Comparison of ENCODE assay signal across 14 cellular contexts in genomic region chr13:30110301-30111070, GRCh38.
DNase-seq lines count a peak whose midpoint lies in the region; ATAC-seq, FAIRE-seq and TF ChIP-seq lines count a peak whose summit lies in the region.
"Had no signal": no experiment of that assay in that cellular context is flagged by ENCODE, and none has a peak within 500 bp of the region (broad histone marks: within the 10 kb centered on the region; RNA-seq: fewer than 3 reads in every experiment).

No MANE protein-coding gene starts in this region.

- H3K36me3 ChIP-seq in mesodermal cell (ENCODE audit: control insufficient read depth, insufficient read depth, low read length) (no peaks in the 10 kb centered on the region), vagina (no peaks in the 10 kb centered on the region)

- H3K4me3 ChIP-seq in mesodermal cell (ENCODE audit: extremely low read depth, insufficient read depth, low read length, poor library complexity, severe bottlenecking) (no peak overlapping the region), vagina (no peak overlapping the region)

- H3K4me3 Mint-ChIP-seq in endothelial cell (ENCODE audit: unreplicated experiment) = no peak overlapping the region
- H3K4me3 Mint-ChIP-seq in activated CD8-positive, alpha-beta T cell treated with anti-CD3 and anti-CD28 coated beads for 36 hours = no peak overlapping the region

- no peak for ATAC-seq in Right ventricle myocardium superior (ENCODE audit: poor library complexity)
- no peak for ATAC-seq in activated CD8-positive, alpha-beta T cell treated with anti-CD3 and anti-CD28 coated beads for 36 hours

- no peak for FAIRE-seq in GM12892 (lab: Jason Lieb, UNC)

- POLR2A ChIA-PET in activated CD8-positive, alpha-beta T cell treated with anti-CD3 and anti-CD28 coated beads for 36 hours (lab: Charles Lee) = interaction anchor here (1.3 kb wide), 1 partner anchor 261 kb away, joined by 4 read pairs; the partner anchor contains the start of gene UBL3

- peak overlapping the region; percentile 53 for H3K27ac ChIP-seq in mesodermal cell (ENCODE audit: low read depth, low read length, severe bottlenecking)
- peak overlapping the region; percentile 3 for H3K27ac ChIP-seq in vagina

- peak overlapping the region; percentile 36 for H3K27ac Mint-ChIP-seq in endothelial cell (ENCODE audit: unreplicated experiment)
- H3K27ac Mint-ChIP-seq in activated CD8-positive, alpha-beta T cell treated with anti-CD3 and anti-CD28 coated beads for 36 hours = no peak overlapping the region

- intact Hi-C loops in cardiac septum (cut with DNase I) (no loop called here), Right ventricle myocardium superior (cut with DNase I) (loop anchor here (5.0 kb wide), 3 partner anchors 258 to 603 kb away; partner anchors contain the start of gene UBL3), vagina (cut with DNase I) (loop anchor here (5.0 to 10.0 kb wide), 2 partner anchors 266 to 603 kb away; no protein-coding TSS in a partner anchor)
- intact Hi-C loops in activated CD8-positive, alpha-beta T cell treated with anti-CD3 and anti-CD28 coated beads for 36 hours (cut with micrococcal nuclease) = loop anchor here (5.0 to 10.0 kb wide), 3 partner anchors 176 to 338 kb away; no protein-coding TSS in a partner anchor

- H3K4me1 ChIP-seq in mesodermal cell (ENCODE audit: control insufficient read depth, insufficient read depth, low read length, poor library complexity, severe bottlenecking) (peaks cover 24% of the 10 kb centered on the region), vagina (peaks cover 37% of the 10 kb centered on the region)

- H3K27me3 ChIP-seq in vagina = no peaks in the 10 kb centered on the region

- no peak for TF ChIP-seq POLR2A in vagina (IDR thresholded peaks at IDR 0.05)
- no peak for TF ChIP-seq POLR2A in GM12892 (IDR thresholded peaks at IDR 0.05; ENCODE audit: low read depth, low read length)

- CTCF ChIA-PET in activated CD8-positive, alpha-beta T cell treated with anti-CD3 and anti-CD28 coated beads for 36 hours (lab: Charles Lee) = interaction anchor here (1.2 to 9.5 kb wide), 9 partner anchors 15 to 397 kb away, joined by 3 to 236 read pairs (median 5); no protein-coding TSS in a partner anchor

- H3K4me1 Mint-ChIP-seq in endothelial cell (ENCODE audit: unreplicated experiment) = peaks cover 40% of the 10 kb centered on the region
- H3K4me1 Mint-ChIP-seq in activated CD8-positive, alpha-beta T cell treated with anti-CD3 and anti-CD28 coated beads for 36 hours (ENCODE audit: low read depth) = peaks cover 16% of the 10 kb centered on the region

- peaks cover 5% of the 10 kb centered on the region for H3K27me3 Mint-ChIP-seq in endothelial cell (ENCODE audit: unreplicated experiment)
- no peaks in the 10 kb centered on the region for H3K27me3 Mint-ChIP-seq in activated CD8-positive, alpha-beta T cell treated with anti-CD3 and anti-CD28 coated beads for 36 hours

- no peaks in the 10 kb centered on the region for H3K9me3 Mint-ChIP-seq in endothelial cell (ENCODE audit: unreplicated experiment)
- H3K9me3 Mint-ChIP-seq in activated CD8-positive, alpha-beta T cell treated with anti-CD3 and anti-CD28 coated beads for 36 hours = no peaks in the 10 kb centered on the region

- H3K36me3 Mint-ChIP-seq in endothelial cell (ENCODE audit: low read depth, unreplicated experiment) = no peaks in the 10 kb centered on the region
- H3K36me3 Mint-ChIP-seq in activated CD8-positive, alpha-beta T cell treated with anti-CD3 and anti-CD28 coated beads for 36 hours (ENCODE audit: low read depth) = no peaks in the 10 kb centered on the region

- no peaks in the 10 kb centered on the region for H3K9me3 ChIP-seq in mesodermal cell (ENCODE audit: control insufficient read depth, low read length)
- no peaks in the 10 kb centered on the region for H3K9me3 ChIP-seq in vagina

- 84 to 86% methylated on average over 8 to 9 of the region's 11 CpGs for WGBS in mesodermal cell (ENCODE audit: insufficient coverage in 2 of 2), 2 experiments

- DNase-seq in cardiac septum (ENCODE audit: low spot score) (peak; percentile 70), Right ventricle myocardium superior (no peak), endothelial cell (ENCODE audit: low spot score) (no peak), vagina (ENCODE audit: extremely low spot score in 2 of 2) (no peak), GM12892 (ENCODE audit: insufficient read length) (no peak), SKM-1 treated with dmso at 0.1 percent for 144 hours (lab: John Stamatoyannopoulos, UW; ENCODE audit: unreplicated experiment) (no peak)
- DNase-seq in activated CD8-positive, alpha-beta T cell treated with anti-CD3 and anti-CD28 coated beads for 36 hours = no peak
- DNase-seq: AML-193, GOT3, KG1, NCI-H1048, NCI-H2107, NCI-H82 had no signal

- no peak for TF ChIP-seq CTCF in endothelial cell (IDR thresholded peaks at IDR 0.05; ENCODE audit: unreplicated experiment)
- no peak for TF ChIP-seq CTCF in vagina (IDR thresholded peaks at IDR 0.05)
- TF ChIP-seq CTCF in activated CD8-positive, alpha-beta T cell treated with anti-CD3 and anti-CD28 coated beads for 36 hours (IDR thresholded peaks at IDR 0.05) = no peak
